Comparison of ENCODE assay signal across 8 cellular contexts in genomic region chr12:49347307-49348237, GRCh38. TPM values are rescaled to one million over a fixed set of nuclear protein-coding genes. Genes with fewer than 3 reads are reported as not detected.
DNase-seq lines count a peak whose midpoint lies in the region; ATAC-seq, FAIRE-seq and TF ChIP-seq lines count a peak whose summit lies in the region.

No MANE protein-coding gene starts in this region.

- POLR2A ChIA-PET in A549 (lab: Yijun Ruan, JAX), result interaction anchor here (1.0 to 2.1 kb wide), 7 partner anchors 11 to 220 kb away, joined by 3 to 11 read pairs (median 5); partner anchors contain the start of genes C1QL4, SPATS2 and TROAP

- peak overlapping the region; percentile 60 for H3K27ac Mint-ChIP-seq in T-helper 17 cell

- H3K9me3 ChIP-seq in A549, result no peaks in the 10 kb centered on the region
- H3K9me3 ChIP-seq in T-helper 17 cell (ENCODE audit: control insufficient read depth, low read length, poor library complexity, severe bottlenecking), result no peaks in the 10 kb centered on the region
- no peaks in the 10 kb centered on the region for H3K9me3 ChIP-seq in right cardiac atrium (ENCODE audit: control insufficient read depth, low read length)
- H3K9me3 ChIP-seq in vagina, result no peaks in the 10 kb centered on the region

- DNase-seq in A549 (ENCODE audit: low read depth in 1 of 2, low spot score in 1 of 2) (peak; percentile 95 to 98), GM13977 (ENCODE audit: low spot score) (peak; percentile 93), M059J (ENCODE audit: low read depth) (peak; percentile 93), T-helper 17 cell (peak; percentile 74 to 80 (median 79)), anterior cingulate cortex (lab: John Stamatoyannopoulos, UW) (peak in 55 of 58 donors; percentile 24 to 95 (median 78)), right cardiac atrium (peak; percentile 79 to 94 (median 89)), renal cortical epithelial cell (ENCODE audit: low read depth) (peak; percentile 83), vagina (ENCODE audit: extremely low spot score in 2 of 2) (peak in 1 of 2 donors; percentile 81)

- H3K27me3 ChIP-seq in right cardiac atrium (ENCODE audit: control insufficient read depth, insufficient read depth), result no peaks in the 10 kb centered on the region
- peaks cover 19% of the 10 kb centered on the region for H3K27me3 ChIP-seq in vagina

- H3K4me3 Mint-ChIP-seq in T-helper 17 cell, result peak overlapping the region; percentile 90

- peak; percentile 84 for TF ChIP-seq POLR2A in A549 (IDR thresholded peaks at IDR 0.05; ENCODE audit: low read length)
- no peak for TF ChIP-seq POLR2A in vagina (IDR thresholded peaks at IDR 0.05)

- ATAC-seq in A549, result peak; percentile 84 to 90
- peak; percentile 86 for ATAC-seq in T-helper 17 cell
- ATAC-seq in right cardiac atrium, result peak; percentile 88 to 91

- in situ Hi-C loops in GM13977 (cut with MboI; ENCODE audit: low pct_unique_long_range_greater_than_20kb, low sequenced_read_pairs, unreplicated experiment), result no loop called here

- CTCF ChIA-PET in A549 (lab: Yijun Ruan, JAX), result interaction anchor here (0.6 to 9.5 kb wide), 73 partner anchors 10 to 702 kb away, joined by 3 to 201 read pairs (median 4); partner anchors contain the start of genes C1QL4, DHH, PRPF40B and PRPH

- peaks cover 2% of the 10 kb centered on the region for H3K36me3 Mint-ChIP-seq in T-helper 17 cell (ENCODE audit: low read depth)

- no peak for FAIRE-seq in A549 (lab: Jason Lieb, UNC)

- no peaks in the 10 kb centered on the region for H3K36me3 ChIP-seq in vagina

- H3K27me3 Mint-ChIP-seq in T-helper 17 cell, result peaks cover 70% of the 10 kb centered on the region

- peak overlapping the region; percentile 82 for H3K4me2 ChIP-seq in A549

- H3K4me1 ChIP-seq in A549 (peaks cover 48% of the 10 kb centered on the region), right cardiac atrium (ENCODE audit: control insufficient read depth, insufficient read depth, low read length) (peaks cover 5% of the 10 kb centered on the region), vagina (peaks cover 53% of the 10 kb centered on the region)

- TF ChIP-seq RAD21 in A549 (conservative IDR thresholded peaks at IDR 0.05 in 1 of 2, IDR thresholded peaks at IDR 0.05 in 1 of 2), result peak; percentile 32 to 55; a peak in 4 of 5 replicates

- H3K4me1 Mint-ChIP-seq in T-helper 17 cell, result peaks cover 28% of the 10 kb centered on the region

- intact Hi-C loops in right cardiac atrium (cut with DNase I), result no loop called here
- intact Hi-C loops in vagina (cut with DNase I), result no loop called here

- TF ChIP-seq EP300 in A549 (IDR thresholded peaks at IDR 0.05), result no peak

- H3K27ac ChIP-seq in A549 (peak overlapping the region; percentile 80 to 86), right cardiac atrium (ENCODE audit: low read length) (no peak overlapping the region), vagina (no peak overlapping the region)

- 13% methylated on average over 21 of the region's 37 CpGs for WGBS in A549 (ENCODE audit: missing lambda C conversion rate)
- 8% methylated on average over 37 of the region's 37 CpGs for WGBS in right cardiac atrium

- TF ChIP-seq CTCF in A549 (IDR thresholded peaks at IDR 0.05) (peak; percentile 98), GM13977 (IDR thresholded peaks at IDR 0.05; ENCODE audit: extremely low read depth, insufficient read depth, missing control alignments) (peak; percentile 97), vagina (IDR thresholded peaks at IDR 0.05) (peak; percentile 76 to 87 (median 80))

- H3K4me3 ChIP-seq in A549 (peak overlapping the region; percentile 50), right cardiac atrium (ENCODE audit: low read length) (peak overlapping the region; percentile 56), vagina (peak overlapping the region; percentile 40 to 43)

TF ChIP-seq in A549, 52 proteins besides CTCF, POLR2A, EP300 and RAD21 (continues in another document):
- TF ChIP-seq, protein P1, sequence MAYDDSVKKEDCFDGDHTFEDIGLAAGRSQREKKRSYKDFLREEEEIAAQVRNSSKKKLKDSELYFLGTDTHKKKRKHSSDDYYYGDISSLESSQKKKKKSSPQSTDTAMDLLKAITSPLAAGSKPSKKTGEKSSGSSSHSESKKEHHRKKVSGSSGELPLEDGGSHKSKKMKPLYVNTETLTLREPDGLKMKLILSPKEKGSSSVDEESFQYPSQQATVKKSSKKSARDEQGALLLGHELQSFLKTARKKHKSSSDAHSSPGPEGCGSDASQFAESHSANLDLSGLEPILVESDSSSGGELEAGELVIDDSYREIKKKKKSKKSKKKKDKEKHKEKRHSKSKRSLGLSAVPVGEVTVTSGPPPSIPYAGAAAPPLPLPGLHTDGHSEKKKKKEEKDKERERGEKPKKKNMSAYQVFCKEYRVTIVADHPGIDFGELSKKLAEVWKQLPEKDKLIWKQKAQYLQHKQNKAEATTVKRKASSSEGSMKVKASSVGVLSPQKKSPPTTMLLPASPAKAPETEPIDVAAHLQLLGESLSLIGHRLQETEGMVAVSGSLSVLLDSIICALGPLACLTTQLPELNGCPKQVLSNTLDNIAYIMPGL (CRISPR knock-in tag; IDR thresholded peaks at IDR 0.05; ENCODE audit: borderline replicate concordance), result no peak
- TF ChIP-seq ESRRA (IDR thresholded peaks at IDR 0.05; ENCODE audit: borderline replicate concordance, low read length) (no peak), ATOH8 (CRISPR knock-in tag; IDR thresholded peaks at IDR 0.05; ENCODE audit: low read depth) (no peak), ZNF302 (CRISPR knock-in tag; IDR thresholded peaks at IDR 0.05) (no peak), EHMT2 (IDR thresholded peaks at IDR 0.05; ENCODE audit: low read depth) (no peak), HOXB13 (CRISPR knock-in tag; IDR thresholded peaks at IDR 0.05; ENCODE audit: low read depth) (no peak)

RNA-seq across cellular contexts. Expression of gene DNAJC22, which starts 0.9 kb away (rescaled TPM):
- polyA plus RNA-seq in A549 (2011; rRNA removed) (35.5 and 40.5 TPM in 2 replicates), A549 (2017; fragmentation: RNase III; extraction: RNeasy Plus Mini Kit Qiagen cat#74134 plus additional on column Dnase treatment) (18.0 to 22.6 TPM (median 20.0 TPM) in 3 replicates), right cardiac atrium (0.09 TPM)
- polyA plus RNA-seq in A549 (2012; cell fraction: cytosol; rRNA removed), result 11.1 and 19.5 TPM in 2 replicates
- 9.9 and 10.0 TPM in 2 replicates for polyA plus RNA-seq in A549 (2012; cell fraction: nucleus; rRNA removed)
- 28.7 and 32.3 TPM in 2 replicates for polyA minus RNA-seq in A549 (2011; rRNA and poly(A)+ RNA removed)
- total RNA-seq in M059J (2014; rRNA removed; shearing (Covaris generic)), result 8.2 and 12.3 TPM in 2 replicates
- total RNA-seq in T-helper 17 cell (not detected), right cardiac atrium (under 1 TPM; 0.24 to 0.86 (median 0.44) TPM), renal cortical epithelial cell (3.1 and 18.8 TPM in 2 replicates), vagina (3.7 TPM)

RNA-seq across cellular contexts. Expression of gene C1QL4, which starts 10.6 kb away (rescaled TPM):
- polyA plus RNA-seq in A549 (2011; rRNA removed), result 0.99 and 1.5 TPM in 2 replicates
- 3.4 and 5.1 TPM in 2 replicates for polyA plus RNA-seq in A549 (2012; cell fraction: cytosol; rRNA removed)
- polyA plus RNA-seq in A549 (2012; cell fraction: nucleus; rRNA removed), result 5.8 and 8.4 TPM in 2 replicates
- 2.2 to 2.8 TPM (median 2.8 TPM) in 3 replicates for polyA plus RNA-seq in A549 (2017; fragmentation: RNase III; extraction: RNeasy Plus Mini Kit Qiagen cat#74134 plus additional on column Dnase treatment)
- 0.66 and 0.83 TPM in 2 replicates for polyA minus RNA-seq in A549 (2011; rRNA and poly(A)+ RNA removed)
- 0.39 TPM in 1 of 2 replicates, not detected in the other for total RNA-seq in M059J (2014; rRNA removed; shearing (Covaris generic))
- not detected for total RNA-seq in T-helper 17 cell
- not detected for total RNA-seq in right cardiac atrium
- polyA plus RNA-seq in right cardiac atrium, result not detected
- 0.52 and 0.99 TPM in 2 replicates for total RNA-seq in renal cortical epithelial cell
- 2.0 TPM for total RNA-seq in vagina

RNA-seq across cellular contexts. Expression of gene SPATS2, which starts 19.7 kb away (rescaled TPM):
- polyA plus RNA-seq in A549 (2011; rRNA removed) (154 and 175 TPM in 2 replicates), A549 (2017; fragmentation: RNase III; extraction: RNeasy Plus Mini Kit Qiagen cat#74134 plus additional on column Dnase treatment) (34.6 to 37.7 TPM (median 34.9 TPM) in 3 replicates), right cardiac atrium (5.5 TPM)
- polyA plus RNA-seq in A549 (2012; cell fraction: cytosol; rRNA removed), result 35.2 and 38.6 TPM in 2 replicates
- polyA plus RNA-seq in A549 (2012; cell fraction: nucleus; rRNA removed), result 27.6 and 38.4 TPM in 2 replicates
- 90.6 and 109 TPM in 2 replicates for polyA minus RNA-seq in A549 (2011; rRNA and poly(A)+ RNA removed)
- 12.3 and 29.9 TPM in 2 replicates for total RNA-seq in M059J (2014; rRNA removed; shearing (Covaris generic))
- total RNA-seq in T-helper 17 cell (1 to 10 TPM; 5.2 TPM), right cardiac atrium (10 to 100 TPM in 1 of 4 donors, 1 to 10 TPM in 3; 8.4 to 10.3 (median 9.1) TPM), renal cortical epithelial cell (22.1 and 42.4 TPM in 2 replicates), vagina (28.0 TPM)

RNA-seq across cellular contexts. Expression of gene TROAP, which starts 24.5 kb away (rescaled TPM):
- polyA plus RNA-seq in A549 (2011; rRNA removed), result 50.0 and 56.4 TPM in 2 replicates
- 108 and 115 TPM in 2 replicates for polyA plus RNA-seq in A549 (2012; cell fraction: cytosol; rRNA removed)
- 170 and 181 TPM in 2 replicates for polyA plus RNA-seq in A549 (2012; cell fraction: nucleus; rRNA removed)
- polyA plus RNA-seq in A549 (2017; fragmentation: RNase III; extraction: RNeasy Plus Mini Kit Qiagen cat#74134 plus additional on column Dnase treatment), result 49.3 to 59.3 TPM (median 55.5 TPM) in 3 replicates
- 41.0 and 46.7 TPM in 2 replicates for polyA minus RNA-seq in A549 (2011; rRNA and poly(A)+ RNA removed)
- total RNA-seq in M059J (2014; rRNA removed; shearing (Covaris generic)), result 31.3 and 47.4 TPM in 2 replicates
- under 1 TPM in 1 of 2 donors, not detected in 1; 0.55 TPM for total RNA-seq in T-helper 17 cell
- 1 to 10 TPM in 1 of 4 donors, under 1 TPM in 2, not detected in 1; 0.65 to 1.7 (median 0.93) TPM for total RNA-seq in right cardiac atrium
- 0.25 TPM for polyA plus RNA-seq in right cardiac atrium
- 0.60 and 6.6 TPM in 2 replicates for total RNA-seq in renal cortical epithelial cell
- 4.9 TPM for total RNA-seq in vagina

RNA-seq across cellular contexts. Expression of gene PRPH, which starts 52.6 kb away (rescaled TPM):
- 1.7 and 2.0 TPM in 2 replicates for polyA plus RNA-seq in A549 (2011; rRNA removed)
- 0.95 and 1.3 TPM in 2 replicates for polyA plus RNA-seq in A549 (2012; cell fraction: cytosol; rRNA removed)
- polyA plus RNA-seq in A549 (2012; cell fraction: nucleus; rRNA removed), result 0.72 and 1.3 TPM in 2 replicates
- polyA plus RNA-seq in A549 (2017; fragmentation: RNase III; extraction: RNeasy Plus Mini Kit Qiagen cat#74134 plus additional on column Dnase treatment), result 0.42 to 0.67 TPM (median 0.50 TPM) in 3 replicates
- 1.3 and 3.1 TPM in 2 replicates for polyA minus RNA-seq in A549 (2011; rRNA and poly(A)+ RNA removed)
- total RNA-seq in M059J (2014; rRNA removed; shearing (Covaris generic)), result 0.12 TPM in 1 of 2 replicates, not detected in the other
- total RNA-seq in T-helper 17 cell, result not detected
- 1 to 10 TPM in 1 of 4 donors, under 1 TPM in 3; 0.57 to 1.8 (median 0.94) TPM for total RNA-seq in right cardiac atrium
- polyA plus RNA-seq in right cardiac atrium, result 2.0 TPM
- not detected in 2 replicates for total RNA-seq in renal cortical epithelial cell
- total RNA-seq in vagina, result 17.2 TPM

Comparison
In these comparisons a context has a peak if more than half of its experiments do, and no peak if none do; other contexts are left out.
1. H3K27ac ChIP-seq: peak in A549 (2 of 2); none in right cardiac atrium (single experiment) and vagina (single experiment).
2. Peak in every context shown above with its lines, with median percentiles within 50 percentile points of each other: ATAC-seq, H3K4me3 ChIP-seq and CTCF ChIP-seq.